ENCODE assay signal across 21 cellular contexts in genomic region chr1:232865118-232865931, GRCh38.
A peak's percentile ranks its signal among the peaks of the same experiment; 100 is the strongest.
DNase-seq lines count a peak whose midpoint lies in the region; ATAC-seq and TF ChIP-seq lines count a peak whose summit lies in the region.
"Had no signal": no experiment of that assay in that cellular context is flagged by ENCODE, and none has a peak within 500 bp of the region (broad histone marks: within the 10 kb centered on the region; RNA-seq: fewer than 3 reads in every experiment).

No MANE protein-coding gene starts in this region.

- CTCF ChIA-PET in HEK293 (lab: Yijun Ruan, JAX), result interaction anchor here (1.1 kb wide), 1 partner anchor 228 kb away, joined by 3 read pairs; no protein-coding TSS in a partner anchor

- POLR2A ChIA-PET in HEK293 (lab: Yijun Ruan, JAX), result no interaction called here

- ATAC-seq in GM19452 (IDR thresholded peaks at IDR 0.05; ENCODE audit: unreplicated experiment), result no peak
- ATAC-seq: A549 had no signal

- H3K4me1 ChIP-seq in HEK293 (ENCODE audit: control insufficient read depth, insufficient read depth, low read length) (peaks cover 11% of the 10 kb centered on the region), esophagus muscularis mucosa (no peaks in the 10 kb centered on the region)

- H3K4me3 ChIP-seq in HEK293 (ENCODE audit: low read depth, low read length) (no peak overlapping the region), esophagus muscularis mucosa (no peak overlapping the region)
- H3K4me3 ChIP-seq: A549, GM23248 had no signal

- no peaks in the 10 kb centered on the region for H3K36me3 ChIP-seq in HEK293 (ENCODE audit: control insufficient read depth in 2 of 2, insufficient read depth in 1 of 2, low read length in 2 of 2)
- no peaks in the 10 kb centered on the region for H3K36me3 ChIP-seq in esophagus muscularis mucosa

- no peak for TF ChIP-seq POLR2A in esophagus muscularis mucosa (IDR thresholded peaks at IDR 0.05; ENCODE audit: low read depth)

- 83% methylated on average over 9 of the region's 9 CpGs for WGBS in esophagus muscularis mucosa

- H3K9me3 ChIP-seq in HEK293 (ENCODE audit: control insufficient read depth, insufficient read depth, low read depth, low read length), result no peaks in the 10 kb centered on the region
- H3K9me3 ChIP-seq in esophagus muscularis mucosa, result no peaks in the 10 kb centered on the region
- H3K9me3 ChIP-seq: A549 had no signal

- no peak overlapping the region for H3K27ac ChIP-seq in HEK293 (ENCODE audit: extremely low read depth, low read depth, low read length)
- no peak overlapping the region for H3K27ac ChIP-seq in esophagus muscularis mucosa (replicated peaks in 1 of 4)
- H3K27ac ChIP-seq: A549, GM23248 had no signal

- TF ChIP-seq EP300 in esophagus muscularis mucosa (IDR thresholded peaks at IDR 0.05), result no peak

- DNase-seq in Ammon's horn (ENCODE audit: low spot score) (peak; percentile 6), esophagus muscularis mucosa (ENCODE audit: extremely low spot score) (peak; percentile 70), superior temporal gyrus (ENCODE audit: extremely low spot score) (peak; percentile 30), DMS53 (lab: John Stamatoyannopoulos, UW) (no peak), NCI-H1930 (lab: John Stamatoyannopoulos, UW) (no peak)
- DNase-seq: 8988T; ACHN; AML-193; C1 segment of cervical spinal cord; Calu3; CD4-positive, alpha-beta memory T cell; COR-L47; DMS153; DMS79; GF-D8; GM23248; H7; HCEC 1CT had no signal

- TF ChIP-seq CTCF in HEK293 (tag by site-specific recombination; IDR thresholded peaks at IDR 0.05) (no peak), esophagus muscularis mucosa (IDR thresholded peaks at IDR 0.05) (no peak)

- no peaks in the 10 kb centered on the region for H3K27me3 ChIP-seq in esophagus muscularis mucosa

- intact Hi-C loops in esophagus muscularis mucosa (cut with DNase I), result no loop called here

TF ChIP-seq in HEK293, 187 proteins besides CTCF, POLR2A, EP300 and RAD21:
- TF ChIP-seq SCRT1 (tag by site-specific recombination; IDR thresholded peaks at IDR 0.05; ENCODE audit: borderline replicate concordance) (peak; percentile 72; the same call in 1 of the 2 replicates), SCRT2 (tag by site-specific recombination; IDR thresholded peaks at IDR 0.05) (peak; percentile 84), ZNF843 (tag by site-specific recombination; IDR thresholded peaks at IDR 0.05) (no peak)

Comparison
In these comparisons a context has a peak if more than half of its experiments do, and no peak if none do; other contexts are left out.
1. DNase-seq: peak in Ammon's horn (single experiment), esophagus muscularis mucosa (single experiment) and superior temporal gyrus (single experiment); none in DMS53 (single experiment) and NCI-H1930 (0 of 2).